Comparison of ENCODE assay signal across 1 cellular context in the genomic region with DNA sequence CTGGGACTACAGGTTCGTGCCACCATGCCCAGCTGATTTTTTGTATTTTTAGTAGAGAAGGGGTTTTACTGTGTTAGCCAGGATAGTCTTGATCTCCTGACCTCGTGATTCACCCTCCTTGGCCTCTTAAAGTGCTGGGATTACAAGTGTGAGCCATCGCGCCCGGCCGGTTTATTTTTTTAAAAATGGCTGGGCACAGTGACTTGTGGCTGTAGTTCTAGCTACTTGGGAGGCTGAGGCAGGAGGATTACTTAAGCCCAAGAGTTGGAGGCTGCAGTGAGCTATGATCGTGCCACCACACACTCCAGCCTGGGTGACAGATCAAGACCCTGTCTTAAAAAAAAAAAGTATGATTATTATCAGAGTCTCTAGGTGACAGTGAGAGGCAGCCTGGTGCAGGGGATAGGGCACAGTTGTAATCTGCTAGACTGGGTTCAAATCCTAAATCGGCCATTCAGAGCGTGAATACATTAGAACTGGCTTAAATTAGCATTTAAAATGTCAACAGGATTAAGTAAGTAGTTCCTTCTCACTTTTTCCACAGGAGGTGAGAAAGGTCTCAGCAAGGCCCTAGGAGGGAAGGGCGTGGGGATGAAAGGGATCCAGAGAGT.
TF ChIP-seq lines count a peak whose summit lies in the region.

No MANE protein-coding gene starts in this region.

TF ChIP-seq in H1, 55 proteins besides CTCF, POLR2A, EP300 and RAD21 (continued from another document):
- TF ChIP-seq, protein P1, sequence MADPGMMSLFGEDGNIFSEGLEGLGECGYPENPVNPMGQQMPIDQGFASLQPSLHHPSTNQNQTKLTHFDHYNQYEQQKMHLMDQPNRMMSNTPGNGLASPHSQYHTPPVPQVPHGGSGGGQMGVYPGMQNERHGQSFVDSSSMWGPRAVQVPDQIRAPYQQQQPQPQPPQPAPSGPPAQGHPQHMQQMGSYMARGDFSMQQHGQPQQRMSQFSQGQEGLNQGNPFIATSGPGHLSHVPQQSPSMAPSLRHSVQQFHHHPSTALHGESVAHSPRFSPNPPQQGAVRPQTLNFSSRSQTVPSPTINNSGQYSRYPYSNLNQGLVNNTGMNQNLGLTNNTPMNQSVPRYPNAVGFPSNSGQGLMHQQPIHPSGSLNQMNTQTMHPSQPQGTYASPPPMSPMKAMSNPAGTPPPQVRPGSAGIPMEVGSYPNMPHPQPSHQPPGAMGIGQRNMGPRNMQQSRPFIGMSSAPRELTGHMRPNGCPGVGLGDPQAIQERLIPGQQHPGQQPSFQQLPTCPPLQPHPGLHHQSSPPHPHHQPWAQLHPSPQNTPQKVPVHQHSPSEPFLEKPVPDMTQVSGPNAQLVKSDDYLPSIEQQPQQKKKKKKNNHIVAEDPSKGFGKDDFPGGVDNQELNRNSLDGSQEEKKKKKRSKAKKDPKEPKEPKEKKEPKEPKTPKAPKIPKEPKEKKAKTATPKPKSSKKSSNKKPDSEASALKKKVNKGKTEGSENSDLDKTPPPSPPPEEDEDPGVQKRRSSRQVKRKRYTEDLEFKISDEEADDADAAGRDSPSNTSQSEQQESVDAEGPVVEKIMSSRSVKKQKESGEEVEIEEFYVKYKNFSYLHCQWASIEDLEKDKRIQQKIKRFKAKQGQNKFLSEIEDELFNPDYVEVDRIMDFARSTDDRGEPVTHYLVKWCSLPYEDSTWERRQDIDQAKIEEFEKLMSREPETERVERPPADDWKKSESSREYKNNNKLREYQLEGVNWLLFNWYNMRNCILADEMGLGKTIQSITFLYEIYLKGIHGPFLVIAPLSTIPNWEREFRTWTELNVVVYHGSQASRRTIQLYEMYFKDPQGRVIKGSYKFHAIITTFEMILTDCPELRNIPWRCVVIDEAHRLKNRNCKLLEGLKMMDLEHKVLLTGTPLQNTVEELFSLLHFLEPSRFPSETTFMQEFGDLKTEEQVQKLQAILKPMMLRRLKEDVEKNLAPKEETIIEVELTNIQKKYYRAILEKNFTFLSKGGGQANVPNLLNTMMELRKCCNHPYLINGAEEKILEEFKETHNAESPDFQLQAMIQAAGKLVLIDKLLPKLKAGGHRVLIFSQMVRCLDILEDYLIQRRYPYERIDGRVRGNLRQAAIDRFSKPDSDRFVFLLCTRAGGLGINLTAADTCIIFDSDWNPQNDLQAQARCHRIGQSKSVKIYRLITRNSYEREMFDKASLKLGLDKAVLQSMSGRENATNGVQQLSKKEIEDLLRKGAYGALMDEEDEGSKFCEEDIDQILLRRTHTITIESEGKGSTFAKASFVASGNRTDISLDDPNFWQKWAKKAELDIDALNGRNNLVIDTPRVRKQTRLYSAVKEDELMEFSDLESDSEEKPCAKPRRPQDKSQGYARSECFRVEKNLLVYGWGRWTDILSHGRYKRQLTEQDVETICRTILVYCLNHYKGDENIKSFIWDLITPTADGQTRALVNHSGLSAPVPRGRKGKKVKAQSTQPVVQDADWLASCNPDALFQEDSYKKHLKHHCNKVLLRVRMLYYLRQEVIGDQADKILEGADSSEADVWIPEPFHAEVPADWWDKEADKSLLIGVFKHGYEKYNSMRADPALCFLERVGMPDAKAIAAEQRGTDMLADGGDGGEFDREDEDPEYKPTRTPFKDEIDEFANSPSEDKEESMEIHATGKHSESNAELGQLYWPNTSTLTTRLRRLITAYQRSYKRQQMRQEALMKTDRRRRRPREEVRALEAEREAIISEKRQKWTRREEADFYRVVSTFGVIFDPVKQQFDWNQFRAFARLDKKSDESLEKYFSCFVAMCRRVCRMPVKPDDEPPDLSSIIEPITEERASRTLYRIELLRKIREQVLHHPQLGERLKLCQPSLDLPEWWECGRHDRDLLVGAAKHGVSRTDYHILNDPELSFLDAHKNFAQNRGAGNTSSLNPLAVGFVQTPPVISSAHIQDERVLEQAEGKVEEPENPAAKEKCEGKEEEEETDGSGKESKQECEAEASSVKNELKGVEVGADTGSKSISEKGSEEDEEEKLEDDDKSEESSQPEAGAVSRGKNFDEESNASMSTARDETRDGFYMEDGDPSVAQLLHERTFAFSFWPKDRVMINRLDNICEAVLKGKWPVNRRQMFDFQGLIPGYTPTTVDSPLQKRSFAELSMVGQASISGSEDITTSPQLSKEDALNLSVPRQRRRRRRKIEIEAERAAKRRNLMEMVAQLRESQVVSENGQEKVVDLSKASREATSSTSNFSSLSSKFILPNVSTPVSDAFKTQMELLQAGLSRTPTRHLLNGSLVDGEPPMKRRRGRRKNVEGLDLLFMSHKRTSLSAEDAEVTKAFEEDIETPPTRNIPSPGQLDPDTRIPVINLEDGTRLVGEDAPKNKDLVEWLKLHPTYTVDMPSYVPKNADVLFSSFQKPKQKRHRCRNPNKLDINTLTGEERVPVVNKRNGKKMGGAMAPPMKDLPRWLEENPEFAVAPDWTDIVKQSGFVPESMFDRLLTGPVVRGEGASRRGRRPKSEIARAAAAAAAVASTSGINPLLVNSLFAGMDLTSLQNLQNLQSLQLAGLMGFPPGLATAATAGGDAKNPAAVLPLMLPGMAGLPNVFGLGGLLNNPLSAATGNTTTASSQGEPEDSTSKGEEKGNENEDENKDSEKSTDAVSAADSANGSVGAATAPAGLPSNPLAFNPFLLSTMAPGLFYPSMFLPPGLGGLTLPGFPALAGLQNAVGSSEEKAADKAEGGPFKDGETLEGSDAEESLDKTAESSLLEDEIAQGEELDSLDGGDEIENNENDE (IDR thresholded peaks at IDR 0.05; ENCODE audit: insufficient replicate concordance, low read length), result no peak
- no peak for TF ChIP-seq POLR2AphosphoS5 (IDR thresholded peaks at IDR 0.05; ENCODE audit: low read depth, low read length)
- no peak for TF ChIP-seq JUN (IDR thresholded peaks at IDR 0.05; ENCODE audit: low read depth, low read length)
- no peak for TF ChIP-seq CBX5 (IDR thresholded peaks at IDR 0.05; ENCODE audit: low read depth, low read length)
- no peak for TF ChIP-seq SRF (IDR thresholded peaks at IDR 0.05; ENCODE audit: low read depth, low read length)
- TF ChIP-seq TAF7 (optimal IDR thresholded peaks at IDR 0.05; ENCODE audit: borderline replicate concordance, low read depth, low read length), result no peak
- no peak for TF ChIP-seq CBX8 (IDR thresholded peaks at IDR 0.05; ENCODE audit: borderline replicate concordance, low read depth, low read length)
